ENCODE assay signal across 17 cellular contexts in genomic region chr9:100013573-100013972, GRCh38.
"Had no signal": no experiment of that assay in that cellular context is flagged by ENCODE, and none has a peak within 500 bp of the region (broad histone marks: within the 10 kb centered on the region; RNA-seq: fewer than 3 reads in every experiment).

No MANE protein-coding gene starts in this region.

- H2AFZ ChIP-seq: hepatocyte had no signal

- H3K27me3 ChIP-seq: esophagus muscularis mucosa, hepatocyte, neutrophil had no signal

- H3K4me1 Mint-ChIP-seq: naive thymus-derived CD8-positive, alpha-beta T cell had no signal

- H3K4me3 Mint-ChIP-seq: naive thymus-derived CD8-positive, alpha-beta T cell had no signal

- H3K27me3 Mint-ChIP-seq: naive thymus-derived CD8-positive, alpha-beta T cell had no signal

- H3K79me2 ChIP-seq: hepatocyte had no signal

- H3K4me2 ChIP-seq: hepatocyte had no signal

- H3K27ac ChIP-seq: epithelial cell of prostate, esophagus muscularis mucosa, hepatocyte, neutrophil had no signal

- H3K4me3 ChIP-seq: esophagus muscularis mucosa, hepatocyte, mucosa of descending colon had no signal

- H3K9me3 ChIP-seq: neutrophil had no signal

- ATAC-seq: left lobe of liver; mucosa of descending colon; naive thymus-derived CD8-positive, alpha-beta T cell had no signal

- DNase-seq: effector memory CD4-positive, alpha-beta T cell; foreskin fibroblast; head of caudate nucleus; kidney glomerular epithelial cell; mammary epithelial cell; mucosa of descending colon; naive thymus-derived CD8-positive, alpha-beta T cell; posterior cingulate gyrus; small intestine; stimulated activated CD4-positive, alpha-beta T cell treated with anti-CD3 and anti-CD28 coated beads, Interleukin-12 subunit alpha, Interleukin-12 subunit beta, amount 100 ng/mL, for 4 hours; stimulated activated CD4-positive, alpha-beta T cell treated with anti-CD3 and anti-CD28 coated beads, Interleukin-2, amount 100 ng/mL, for 48 hours; stimulated activated naive CD4-positive, alpha-beta T cell treated with Interleukin-2 at 50 U/mL for 16 hours had no signal
